ENCODE assay signal across 21 cellular contexts in genomic region chr12:53241623-53242412, GRCh38. TPM values are rescaled to one million over a fixed set of nuclear protein-coding genes. Genes with fewer than 3 reads are reported as not detected.
DNase-seq lines count a peak whose midpoint lies in the region; ATAC-seq, FAIRE-seq and TF ChIP-seq lines count a peak whose summit lies in the region.
"Had no signal": no experiment of that assay in that cellular context is flagged by ENCODE, and none has a peak within 500 bp of the region (broad histone marks: within the 10 kb centered on the region; RNA-seq: fewer than 3 reads in every experiment).

No MANE protein-coding gene starts in this region.

- no peak overlapping the region for H3K4me3 Mint-ChIP-seq in activated naive CD8-positive, alpha-beta T cell treated with anti-CD3 and anti-CD28 coated beads, Interleukin-2, amount 10 ng/mL, durations not matched to agents 7 days and 5 days
- H3K4me3 Mint-ChIP-seq in activated naive CD8-positive, alpha-beta T cell treated with anti-CD3 and anti-CD28 coated beads for 36 hours: no peak overlapping the region
- no peak overlapping the region for H3K4me3 Mint-ChIP-seq in type B pancreatic cell
- H3K4me3 Mint-ChIP-seq: activated CD8-positive, alpha-beta T cell treated with anti-CD3 and anti-CD28 coated beads, Interleukin-2, amount 10 ng/mL, durations not matched to agents 7 days and 5 days; activated naive CD8-positive, alpha-beta T cell had no signal

- H3K79me1 ChIP-seq in mesendoderm (ENCODE audit: low read length): no peaks in the 10 kb centered on the region

- RAD21 ChIA-PET in GM12878 (lab: Charles Lee; ENCODE audit: unreplicated experiment): interaction anchor here (0.5 to 1.3 kb wide), 2 partner anchors 28 to 83 kb away, joined by 3 to 4 read pairs; no protein-coding TSS in a partner anchor

- in situ Hi-C loops in GM12878 (cut with MboI): no loop called here

- H2BK120ac ChIP-seq in mesendoderm (ENCODE audit: low read depth, low read length): no peak overlapping the region

- H4K8ac ChIP-seq in mesendoderm (ENCODE audit: low read depth, low read length): no peak overlapping the region

- H3K23ac ChIP-seq in mesendoderm (ENCODE audit: low read length): no peak overlapping the region

- H3K27ac ChIP-seq in GM12878 (ENCODE audit: control insufficient read depth, insufficient read depth): no peak overlapping the region
- H3K27ac ChIP-seq in mesendoderm (ENCODE audit: low read depth, low read length): no peak overlapping the region
- no peak overlapping the region for H3K27ac ChIP-seq in pancreas
- H3K27ac ChIP-seq: BLaER1 treated with 17β-estradiol and CSF1 and Interleukin-3, amounts not matched to agents 10 nM and 100 nM; brain microvascular endothelial cell; coronary artery; hepatocyte; tibial nerve had no signal

- peak overlapping the region; percentile 33 for H3K27ac Mint-ChIP-seq in activated naive CD8-positive, alpha-beta T cell treated with anti-CD3 and anti-CD28 coated beads, Interleukin-2, amount 10 ng/mL, durations not matched to agents 7 days and 5 days
- no peak overlapping the region for H3K27ac Mint-ChIP-seq in activated naive CD8-positive, alpha-beta T cell treated with anti-CD3 and anti-CD28 coated beads for 36 hours
- H3K27ac Mint-ChIP-seq in type B pancreatic cell: peak overlapping the region; percentile 16
- H3K27ac Mint-ChIP-seq: activated CD8-positive, alpha-beta T cell treated with anti-CD3 and anti-CD28 coated beads, Interleukin-2, amount 10 ng/mL, durations not matched to agents 7 days and 5 days; activated naive CD8-positive, alpha-beta T cell had no signal

- CTCF ChIA-PET in GM12878 (lab: Yijun Ruan, JAX): interaction anchor here (0.9 to 7.2 kb wide), 6 partner anchors 9 to 80 kb away, joined by 3 to 49 read pairs (median 6); partner anchors contain the start of genes AAAS and ESPL1

- no peak overlapping the region for H2AFZ ChIP-seq in GM12878 (ENCODE audit: control insufficient read depth, low read depth, low read length)
- H2AFZ ChIP-seq: hepatocyte had no signal

- H3K56ac ChIP-seq in mesendoderm (ENCODE audit: low read length): peak overlapping the region; percentile 67

- TF ChIP-seq CTCF in GM12878 (IDR thresholded peaks at IDR 0.05 in 2 of 3, conservative IDR thresholded peaks at IDR 0.05 in 1 of 3; ENCODE audit: control insufficient read depth in 2 of 3, extremely low read depth in 1 of 3, insufficient read depth in 1 of 3, low read depth in 3 of 3, low read length in 3 of 3) (no peak), type B pancreatic cell (conservative IDR thresholded peaks at IDR 0.05) (no peak), pancreas (IDR thresholded peaks at IDR 0.05) (no peak)

- TF ChIP-seq RAD21 in GM12878 (IDR thresholded peaks at IDR 0.05; ENCODE audit: insufficient read depth, low read depth, low read length): no peak

- no TSS peak for BruUV-seq in GM12878 (replicated peaks; lab: Mats Ljungman, UMichigan)

- H3K4me2 ChIP-seq in GM12878 (ENCODE audit: control insufficient read depth, insufficient read depth): no peak overlapping the region
- no peak overlapping the region for H3K4me2 ChIP-seq in mesendoderm (ENCODE audit: low read length)
- H3K4me2 ChIP-seq: hepatocyte had no signal

- FAIRE-seq in GM12878 (lab: Jason Lieb, UNC): no peak
- FAIRE-seq in pancreas (lab: Jason Lieb, UNC): no peak
- FAIRE-seq: A204.1, GM12892 had no signal

- SMC1A ChIA-PET in GM12878 (lab: Charles Lee; ENCODE audit: uncharacterized antibody, unreplicated experiment): interaction anchor here (1.6 to 3.9 kb wide), 2 partner anchors 10 to 22 kb away, joined by 5 to 12 read pairs; a partner anchor contains a TSS

- peaks cover 9% of the 10 kb centered on the region for H3K4me1 Mint-ChIP-seq in activated naive CD8-positive, alpha-beta T cell treated with anti-CD3 and anti-CD28 coated beads, Interleukin-2, amount 10 ng/mL, durations not matched to agents 7 days and 5 days
- H3K4me1 Mint-ChIP-seq in activated naive CD8-positive, alpha-beta T cell treated with anti-CD3 and anti-CD28 coated beads for 36 hours: peaks cover 12% of the 10 kb centered on the region
- peaks cover 10% of the 10 kb centered on the region for H3K4me1 Mint-ChIP-seq in type B pancreatic cell (ENCODE audit: unreplicated experiment)

- no peak for TF ChIP-seq POLR2A in GM12878 (IDR thresholded peaks at IDR 0.05; ENCODE audit: low read depth, low read length)

- 44% methylated on average over 11 of the region's 11 CpGs for WGBS in GM12878 (ENCODE audit: insufficient coverage, insufficient replicate concordance, low lambda C conversion rate, missing lambda C conversion rate)
- WGBS in mesendoderm (ENCODE audit: extremely low coverage, insufficient coverage, low lambda C conversion rate): no CpG with 5 or more reads among the region's 11 CpGs
- WGBS in pancreas, 2 donors: 65 to 66% methylated on average over 11 of the region's 11 CpGs

- ATAC-seq in activated naive CD8-positive, alpha-beta T cell treated with anti-CD3 and anti-CD28 coated beads, Interleukin-2, amount 10 ng/mL, durations not matched to agents 7 days and 5 days (ENCODE audit: low read depth): no peak
- peak; percentile 27; the same call in 2 of the 3 replicates for ATAC-seq in GM12878
- no peak for ATAC-seq in pancreas
- ATAC-seq in HG03159 (IDR thresholded peaks at IDR 0.05; ENCODE audit: unreplicated experiment): no peak
- ATAC-seq: activated CD8-positive, alpha-beta T cell treated with anti-CD3 and anti-CD28 coated beads, Interleukin-2, amount 10 ng/mL, durations not matched to agents 7 days and 5 days had no signal

- POLR2A ChIA-PET in activated naive CD8-positive, alpha-beta T cell treated with anti-CD3 and anti-CD28 coated beads, Interleukin-2, amount 10 ng/mL, durations not matched to agents 7 days and 5 days (lab: Charles Lee): interaction anchor here (0.7 kb wide), 1 partner anchor 67 kb away, joined by 3 read pairs; no protein-coding TSS in a partner anchor
- POLR2A ChIA-PET in GM12878 (lab: Charles Lee): interaction anchor here (0.5 to 1.6 kb wide), 3 partner anchors 19 to 22 kb away, joined by 3 to 4 read pairs (median 3); no protein-coding TSS in a partner anchor

- no peak overlapping the region for H2BK15ac ChIP-seq in mesendoderm (replicated peaks; ENCODE audit: low read depth)

- H3K9me3 Mint-ChIP-seq in activated naive CD8-positive, alpha-beta T cell treated with anti-CD3 and anti-CD28 coated beads, Interleukin-2, amount 10 ng/mL, durations not matched to agents 7 days and 5 days: no peaks in the 10 kb centered on the region
- no peaks in the 10 kb centered on the region for H3K9me3 Mint-ChIP-seq in activated naive CD8-positive, alpha-beta T cell treated with anti-CD3 and anti-CD28 coated beads for 36 hours
- H3K9me3 Mint-ChIP-seq in type B pancreatic cell: no peaks in the 10 kb centered on the region

- no peaks in the 10 kb centered on the region for H3K79me2 ChIP-seq in GM12878 (ENCODE audit: control insufficient read depth, insufficient read depth, low read length)
- no peaks in the 10 kb centered on the region for H3K79me2 ChIP-seq in mesendoderm (ENCODE audit: control insufficient read depth, insufficient read depth, low read length)
- H3K79me2 ChIP-seq: hepatocyte had no signal

- H3K4me3 ChIP-seq in GM12878 (no peak overlapping the region), mesendoderm (ENCODE audit: low read length) (no peak overlapping the region), pancreas (no peak overlapping the region)
- H3K4me3 ChIP-seq: BLaER1 treated with 17β-estradiol and CSF1 and Interleukin-3, amounts not matched to agents 10 nM and 100 nM; coronary artery; hepatocyte; tibial nerve had no signal

- peaks cover 22% of the 10 kb centered on the region for H3K27me3 Mint-ChIP-seq in activated naive CD8-positive, alpha-beta T cell treated with anti-CD3 and anti-CD28 coated beads, Interleukin-2, amount 10 ng/mL, durations not matched to agents 7 days and 5 days
- H3K27me3 Mint-ChIP-seq in activated naive CD8-positive, alpha-beta T cell treated with anti-CD3 and anti-CD28 coated beads for 36 hours: peaks cover 3% of the 10 kb centered on the region
- peaks cover 10% of the 10 kb centered on the region for H3K27me3 Mint-ChIP-seq in type B pancreatic cell
- H3K27me3 Mint-ChIP-seq: activated naive CD8-positive, alpha-beta T cell had no signal

- no peak overlapping the region for H3K18ac ChIP-seq in mesendoderm (ENCODE audit: low read length)

- H3K4me1 ChIP-seq in GM12878 (ENCODE audit: control insufficient read depth, insufficient read depth, low read length) (peaks cover 6% of the 10 kb centered on the region), mesendoderm (ENCODE audit: control insufficient read depth, low read depth, low read length) (peaks cover 2% of the 10 kb centered on the region), pancreas (no peaks in the 10 kb centered on the region)

- H3K9ac ChIP-seq in GM12878 (ENCODE audit: control insufficient read depth, insufficient read depth, low read length): no peak overlapping the region
- no peak overlapping the region for H3K9ac ChIP-seq in mesendoderm (ENCODE audit: low read length)
- H3K9ac ChIP-seq: BLaER1 treated with 17β-estradiol and CSF1 and Interleukin-3, amounts not matched to agents 10 nM and 100 nM had no signal

- no peak overlapping the region for H2AK5ac ChIP-seq in mesendoderm (ENCODE audit: low read length)

- H3K27me3 ChIP-seq in GM12878 (replicated peaks in 1 of 2; ENCODE audit: control insufficient read depth in 2 of 2, insufficient read depth in 2 of 2, low read length in 1 of 2): peaks cover 0 to 5% of the 10 kb centered on the region in 2 experiments; a peak in 2 of 4 replicates
- no peaks in the 10 kb centered on the region for H3K27me3 ChIP-seq in mesendoderm (ENCODE audit: insufficient read depth, low read length, poor library complexity)
- no peaks in the 10 kb centered on the region for H3K27me3 ChIP-seq in pancreas
- H3K27me3 ChIP-seq: BLaER1 treated with 17β-estradiol and CSF1 and Interleukin-3, amounts not matched to agents 10 nM and 100 nM; hepatocyte had no signal

- H3K36me3 ChIP-seq in GM12878 (ENCODE audit: control insufficient read depth in 2 of 2, insufficient read depth in 2 of 2, low read length in 1 of 2) (no peaks in the 10 kb centered on the region), mesendoderm (ENCODE audit: control insufficient read depth, insufficient read depth, low read length) (no peaks in the 10 kb centered on the region), pancreas (no peaks in the 10 kb centered on the region)
- H3K36me3 ChIP-seq: BLaER1 treated with 17β-estradiol and CSF1 and Interleukin-3, amounts not matched to agents 10 nM and 100 nM; brain microvascular endothelial cell; tibial nerve had no signal

- DNase-seq in activated naive CD8-positive, alpha-beta T cell treated with anti-CD3 and anti-CD28 coated beads, Interleukin-2, amount 10 ng/mL, durations not matched to agents 7 days and 5 days: no peak
- DNase-seq in activated naive CD8-positive, alpha-beta T cell treated with anti-CD3 and anti-CD28 coated beads for 36 hours: no peak
- DNase-seq in GM12878 (ENCODE audit: low read depth, low spot score): no peak
- DNase-seq in mesendoderm: peak; percentile 45
- DNase-seq in type B pancreatic cell (ENCODE audit: extremely low spot score, unreplicated experiment): no peak
- DNase-seq in pancreas: no peak
- no peak for DNase-seq in NCI-H1417 treated with DMSO at 0.1 percent for 48 hours (lab: John Stamatoyannopoulos, UW)
- DNase-seq: activated CD8-positive, alpha-beta T cell treated with anti-CD3 and anti-CD28 coated beads, Interleukin-2, amount 10 ng/mL, durations not matched to agents 7 days and 5 days; brain microvascular endothelial cell; foreskin fibroblast; NCI-H187; NCI-H774 had no signal

- H4K20me1 ChIP-seq in GM12878 (ENCODE audit: control insufficient read depth, insufficient read depth): no peaks in the 10 kb centered on the region
- H4K20me1 ChIP-seq: BLaER1 treated with 17β-estradiol and CSF1 and Interleukin-3, amounts not matched to agents 10 nM and 100 nM had no signal

- H4K5ac ChIP-seq in mesendoderm (ENCODE audit: low read length): no peak overlapping the region

- H3K9me3 ChIP-seq in GM12878 (replicated peaks; ENCODE audit: control insufficient read depth, insufficient read depth, low read length) (no peaks in the 10 kb centered on the region), pancreas (no peaks in the 10 kb centered on the region)
- H3K9me3 ChIP-seq: BLaER1 treated with 17β-estradiol and CSF1 and Interleukin-3, amounts not matched to agents 10 nM and 100 nM; tibial nerve had no signal

- no peak overlapping the region for H2BK5ac ChIP-seq in mesendoderm (ENCODE audit: low read length)

- H3K36me3 Mint-ChIP-seq in activated naive CD8-positive, alpha-beta T cell treated with anti-CD3 and anti-CD28 coated beads, Interleukin-2, amount 10 ng/mL, durations not matched to agents 7 days and 5 days: no peaks in the 10 kb centered on the region
- no peaks in the 10 kb centered on the region for H3K36me3 Mint-ChIP-seq in activated naive CD8-positive, alpha-beta T cell treated with anti-CD3 and anti-CD28 coated beads for 36 hours
- no peaks in the 10 kb centered on the region for H3K36me3 Mint-ChIP-seq in type B pancreatic cell
- H3K36me3 Mint-ChIP-seq: activated naive CD8-positive, alpha-beta T cell had no signal

- intact Hi-C loops in GM12878 (cut with micrococcal nuclease; ENCODE audit: unreplicated experiment) (no loop called here), pancreas (cut with DNase I) (no loop called here)

- no peak overlapping the region for H3K4ac ChIP-seq in mesendoderm (ENCODE audit: low read depth, low read length)

- no peak for TF ChIP-seq EP300 in GM12878 (IDR thresholded peaks at IDR 0.05; ENCODE audit: borderline replicate concordance in 1 of 2, control insufficient read depth in 1 of 2, low read depth in 2 of 2, low read length in 2 of 2)

RNA-seq across cellular contexts. Expression of gene RARG, which starts 9.8 kb away (rescaled TPM):
- 10 to 100 TPM; 38.1 to 40.3 TPM for total RNA-seq in activated naive CD8-positive, alpha-beta T cell treated with anti-CD3 and anti-CD28 coated beads, Interleukin-2, amount 10 ng/mL, durations not matched to agents 7 days and 5 days
- 10 to 100 TPM; 22.7 to 26.0 TPM for total RNA-seq in activated naive CD8-positive, alpha-beta T cell treated with anti-CD3 and anti-CD28 coated beads for 36 hours
- 12.2 and 13.4 TPM in 2 replicates for total RNA-seq in GM12878 (2013; cell fraction: nucleolus; rRNA removed)
- total RNA-seq in GM12878 (2014; rRNA removed): 3.4 and 4.0 TPM in 2 replicates
- 3.0 and 3.9 TPM in 2 replicates for total RNA-seq in GM12878 (2014; rRNA removed; fragmentation: Illumina TruSeq; extraction: Trizol)
- 7.3 and 8.7 TPM in 2 replicates for total RNA-seq in GM12878 (2021)
- 0.72 TPM for polyA plus RNA-seq in GM12878 (2011; ENCODE audit: low read depth)
- 4.5 and 8.1 TPM in 2 replicates for polyA plus RNA-seq in GM12878 (2011; rRNA removed)
- 9.2 and 13.2 TPM in 2 replicates for polyA plus RNA-seq in GM12878 (2011; cell fraction: cytosol; rRNA removed)
- 34.2 and 38.3 TPM in 2 replicates for polyA plus RNA-seq in GM12878 (2011; cell fraction: nucleus; rRNA removed)
- 2.5 and 2.9 TPM in 2 replicates for polyA plus RNA-seq in GM12878 (2012)
- polyA plus RNA-seq in GM12878 (2014; fragmentation: Illumina TruSeq; extraction: Trizol): 2.6 and 4.2 TPM in 2 replicates
- polyA plus RNA-seq in GM12878 (2014; fragmentation: Nextera tagmentation; extraction: Ambion mirVana): under 1 TPM; 0.27 to 0.60 TPM
- polyA plus RNA-seq in GM12878 (2014; rRNA removed): 7.2 and 8.0 TPM in 2 replicates
- polyA plus RNA-seq in GM12878 (2016; fragmentation: Nextera tagmentation; extraction: Ambion mirVana): 1 to 10 TPM; 3.8 to 6.0 TPM
- 12.3 and 13.9 TPM in 2 replicates for polyA minus RNA-seq in GM12878 (2011; rRNA and poly(A)+ RNA removed)
- polyA minus RNA-seq in GM12878 (2011; cell fraction: cytosol; rRNA and poly(A)+ RNA removed): 7.5 and 8.3 TPM in 2 replicates
- 9.1 and 18.5 TPM in 2 replicates for polyA minus RNA-seq in GM12878 (2011; cell fraction: nucleus; rRNA and poly(A)+ RNA removed)
- 28.5 TPM for polyA plus RNA-seq in mesendoderm (2013, experiment 1 of 2)
- 26.2 TPM for polyA plus RNA-seq in mesendoderm (2013, experiment 2 of 2)
- total RNA-seq in type B pancreatic cell (ENCODE audit: low replicate concordance): 74.5 and 89.9 TPM in 2 replicates
- 10 to 100 TPM in 2 of 6 donors, 1 to 10 TPM in 4; 4.4 to 18.7 (median 7.4) TPM for total RNA-seq in pancreas
- polyA plus RNA-seq in pancreas: 10 to 100 TPM; 10.3 to 11.7 TPM

RNA-seq across cellular contexts. Expression of gene ESPL1, which starts 26.3 kb away (rescaled TPM):
- 10 to 100 TPM; 90.5 to 91.0 TPM for total RNA-seq in activated naive CD8-positive, alpha-beta T cell treated with anti-CD3 and anti-CD28 coated beads, Interleukin-2, amount 10 ng/mL, durations not matched to agents 7 days and 5 days
- total RNA-seq in activated naive CD8-positive, alpha-beta T cell treated with anti-CD3 and anti-CD28 coated beads for 36 hours: 10 to 100 TPM; 66.3 to 67.7 TPM
- total RNA-seq in GM12878 (2013; cell fraction: nucleolus; rRNA removed): 49.7 and 52.5 TPM in 2 replicates
- total RNA-seq in GM12878 (2014; rRNA removed) (28.4 and 28.5 TPM in 2 replicates), GM12878 (2014; rRNA removed; fragmentation: Illumina TruSeq; extraction: Trizol) (17.9 and 20.1 TPM in 2 replicates), GM12878 (2021) (54.4 and 61.9 TPM in 2 replicates), type B pancreatic cell (ENCODE audit: low replicate concordance) (35.1 and 50.0 TPM in 2 replicates), pancreas (under 1 TPM; 0.09 to 0.81 (median 0.50) TPM)
- polyA plus RNA-seq in GM12878 (2011; ENCODE audit: low read depth): 7.2 TPM
- polyA plus RNA-seq in GM12878 (2011; rRNA removed) (14.4 and 19.3 TPM in 2 replicates), GM12878 (2014; fragmentation: Illumina TruSeq; extraction: Trizol) (19.0 and 28.6 TPM in 2 replicates), GM12878 (2014; fragmentation: Nextera tagmentation; extraction: Ambion mirVana) (1 to 10 TPM; 2.1 to 2.2 TPM), GM12878 (2014; rRNA removed) (30.8 and 31.4 TPM in 2 replicates), GM12878 (2016; fragmentation: Nextera tagmentation; extraction: Ambion mirVana) (10 to 100 TPM; 21.1 to 21.2 TPM), pancreas (under 1 TPM; 0.09 to 0.27 TPM)
- 23.7 and 26.8 TPM in 2 replicates for polyA plus RNA-seq in GM12878 (2011; cell fraction: cytosol; rRNA removed)
- 110 and 113 TPM in 2 replicates for polyA plus RNA-seq in GM12878 (2011; cell fraction: nucleus; rRNA removed)
- polyA plus RNA-seq in GM12878 (2012): 13.9 and 14.4 TPM in 2 replicates
- 36.4 and 41.1 TPM in 2 replicates for polyA minus RNA-seq in GM12878 (2011; rRNA and poly(A)+ RNA removed)
- polyA minus RNA-seq in GM12878 (2011; cell fraction: cytosol; rRNA and poly(A)+ RNA removed): 8.6 and 10.9 TPM in 2 replicates
- 33.7 and 47.5 TPM in 2 replicates for polyA minus RNA-seq in GM12878 (2011; cell fraction: nucleus; rRNA and poly(A)+ RNA removed)
- polyA plus RNA-seq in mesendoderm (2013, experiment 1 of 2): 16.8 TPM
- 15.4 TPM for polyA plus RNA-seq in mesendoderm (2013, experiment 2 of 2)

RNA-seq across cellular contexts. Expression of gene ITGB7, which starts 34.8 kb away (rescaled TPM):
- total RNA-seq in activated naive CD8-positive, alpha-beta T cell treated with anti-CD3 and anti-CD28 coated beads, Interleukin-2, amount 10 ng/mL, durations not matched to agents 7 days and 5 days: 100 to 1,000 TPM; 415 to 420 TPM
- 100 to 1,000 TPM; 102 to 105 TPM for total RNA-seq in activated naive CD8-positive, alpha-beta T cell treated with anti-CD3 and anti-CD28 coated beads for 36 hours
- total RNA-seq in GM12878 (2013; cell fraction: nucleolus; rRNA removed): 215 and 221 TPM in 2 replicates
- total RNA-seq in GM12878 (2014; rRNA removed) (366 and 425 TPM in 2 replicates), GM12878 (2014; rRNA removed; fragmentation: Illumina TruSeq; extraction: Trizol) (158 and 166 TPM in 2 replicates), GM12878 (2021) (459 and 487 TPM in 2 replicates), type B pancreatic cell (ENCODE audit: low replicate concordance) (3.2 and 4.2 TPM in 2 replicates), pancreas (1 to 10 TPM; 1.1 to 1.7 (median 1.4) TPM)
- polyA plus RNA-seq in GM12878 (2011; ENCODE audit: low read depth): 81.6 TPM
- polyA plus RNA-seq in GM12878 (2011; rRNA removed) (130 and 234 TPM in 2 replicates), GM12878 (2014; fragmentation: Illumina TruSeq; extraction: Trizol) (95.4 and 174 TPM in 2 replicates), GM12878 (2014; fragmentation: Nextera tagmentation; extraction: Ambion mirVana) (10 to 100 TPM; 54.5 to 99.5 TPM), GM12878 (2014; rRNA removed) (282 and 333 TPM in 2 replicates), GM12878 (2016; fragmentation: Nextera tagmentation; extraction: Ambion mirVana) (100 to 1,000 TPM; 269 to 332 TPM), pancreas (1 to 10 TPM; 1.6 to 1.8 TPM)
- polyA plus RNA-seq in GM12878 (2011; cell fraction: cytosol; rRNA removed): 334 and 445 TPM in 2 replicates
- 940 and 958 TPM in 2 replicates for polyA plus RNA-seq in GM12878 (2011; cell fraction: nucleus; rRNA removed)
- polyA plus RNA-seq in GM12878 (2012): 135 and 178 TPM in 2 replicates
- 281 and 434 TPM in 2 replicates for polyA minus RNA-seq in GM12878 (2011; rRNA and poly(A)+ RNA removed)
- 164 and 179 TPM in 2 replicates for polyA minus RNA-seq in GM12878 (2011; cell fraction: cytosol; rRNA and poly(A)+ RNA removed)
- 164 and 235 TPM in 2 replicates for polyA minus RNA-seq in GM12878 (2011; cell fraction: nucleus; rRNA and poly(A)+ RNA removed)
- 0.49 TPM for polyA plus RNA-seq in mesendoderm (2013, experiment 1 of 2)
- polyA plus RNA-seq in mesendoderm (2013, experiment 2 of 2): 0.88 TPM
- polyA plus RNA-seq: hepatocyte, neural cell had no signal

RNA-seq across cellular contexts. Expression of gene PFDN5, which starts 53.5 kb away (rescaled TPM):
- total RNA-seq in activated naive CD8-positive, alpha-beta T cell treated with anti-CD3 and anti-CD28 coated beads, Interleukin-2, amount 10 ng/mL, durations not matched to agents 7 days and 5 days: 100 to 1,000 TPM; 388 to 425 TPM
- total RNA-seq in activated naive CD8-positive, alpha-beta T cell treated with anti-CD3 and anti-CD28 coated beads for 36 hours: 100 to 1,000 TPM; 309 to 321 TPM
- total RNA-seq in GM12878 (2013; cell fraction: nucleolus; rRNA removed): 141 and 153 TPM in 2 replicates
- total RNA-seq in GM12878 (2014; rRNA removed) (320 and 355 TPM in 2 replicates), GM12878 (2014; rRNA removed; fragmentation: Illumina TruSeq; extraction: Trizol) (504 and 518 TPM in 2 replicates), GM12878 (2021) (300 and 322 TPM in 2 replicates), type B pancreatic cell (ENCODE audit: low replicate concordance) (316 and 336 TPM in 2 replicates), pancreas (100 to 1,000 TPM; 203 to 247 (median 231) TPM)
- polyA plus RNA-seq in GM12878 (2011; ENCODE audit: low read depth): 1,639 TPM
- polyA plus RNA-seq in GM12878 (2011; rRNA removed) (851 and 863 TPM in 2 replicates), GM12878 (2014; fragmentation: Illumina TruSeq; extraction: Trizol) (485 and 536 TPM in 2 replicates), GM12878 (2014; fragmentation: Nextera tagmentation; extraction: Ambion mirVana) (1,000 to 10,000 TPM; 1,522 to 1,596 TPM), GM12878 (2014; rRNA removed) (438 and 511 TPM in 2 replicates), GM12878 (2016; fragmentation: Nextera tagmentation; extraction: Ambion mirVana) (100 to 1,000 TPM; 373 to 398 TPM), pancreas (100 to 1,000 TPM; 874 to 875 TPM)
- 812 and 933 TPM in 2 replicates for polyA plus RNA-seq in GM12878 (2011; cell fraction: cytosol; rRNA removed)
- 540 and 746 TPM in 2 replicates for polyA plus RNA-seq in GM12878 (2011; cell fraction: nucleus; rRNA removed)
- 681 and 706 TPM in 2 replicates for polyA plus RNA-seq in GM12878 (2012)
- polyA minus RNA-seq in GM12878 (2011; rRNA and poly(A)+ RNA removed): 235 and 327 TPM in 2 replicates
- 57.1 and 72.9 TPM in 2 replicates for polyA minus RNA-seq in GM12878 (2011; cell fraction: cytosol; rRNA and poly(A)+ RNA removed)
- polyA minus RNA-seq in GM12878 (2011; cell fraction: nucleus; rRNA and poly(A)+ RNA removed): 90.8 and 106 TPM in 2 replicates
- polyA plus RNA-seq in mesendoderm (2013, experiment 1 of 2): 277 TPM
- polyA plus RNA-seq in mesendoderm (2013, experiment 2 of 2): 277 TPM

RNA-seq across cellular contexts. Expression of gene MYG1, which starts 57.7 kb away (rescaled TPM):
- total RNA-seq in activated naive CD8-positive, alpha-beta T cell treated with anti-CD3 and anti-CD28 coated beads, Interleukin-2, amount 10 ng/mL, durations not matched to agents 7 days and 5 days: 10 to 100 TPM; 44.8 to 51.2 TPM
- 10 to 100 TPM; 73.4 to 79.7 TPM for total RNA-seq in activated naive CD8-positive, alpha-beta T cell treated with anti-CD3 and anti-CD28 coated beads for 36 hours
- total RNA-seq in GM12878 (2013; cell fraction: nucleolus; rRNA removed): 15.4 and 16.3 TPM in 2 replicates
- total RNA-seq in GM12878 (2014; rRNA removed) (61.7 and 81.0 TPM in 2 replicates), GM12878 (2014; rRNA removed; fragmentation: Illumina TruSeq; extraction: Trizol) (32.4 and 36.2 TPM in 2 replicates), GM12878 (2021) (64.9 and 68.7 TPM in 2 replicates), type B pancreatic cell (ENCODE audit: low replicate concordance) (44.3 and 58.6 TPM in 2 replicates), pancreas (10 to 100 TPM; 25.4 to 34.1 (median 30.6) TPM)
- polyA plus RNA-seq in GM12878 (2011; ENCODE audit: low read depth): 24.1 TPM
- polyA plus RNA-seq in GM12878 (2011; rRNA removed) (25.5 and 48.6 TPM in 2 replicates), GM12878 (2014; fragmentation: Illumina TruSeq; extraction: Trizol) (23.2 and 37.6 TPM in 2 replicates), GM12878 (2014; fragmentation: Nextera tagmentation; extraction: Ambion mirVana) (10 to 100 TPM; 20.7 to 38.2 TPM), GM12878 (2014; rRNA removed) (66.7 and 76.8 TPM in 2 replicates), GM12878 (2016; fragmentation: Nextera tagmentation; extraction: Ambion mirVana) (10 to 100 TPM; 50.2 to 53.7 TPM), pancreas (10 to 100 TPM; 58.1 to 76.9 TPM)
- 70.9 and 83.3 TPM in 2 replicates for polyA plus RNA-seq in GM12878 (2011; cell fraction: cytosol; rRNA removed)
- polyA plus RNA-seq in GM12878 (2011; cell fraction: nucleus; rRNA removed): 47.8 and 61.1 TPM in 2 replicates
- 37.8 and 57.0 TPM in 2 replicates for polyA plus RNA-seq in GM12878 (2012)
- 39.4 and 50.6 TPM in 2 replicates for polyA minus RNA-seq in GM12878 (2011; rRNA and poly(A)+ RNA removed)
- 23.4 and 25.1 TPM in 2 replicates for polyA minus RNA-seq in GM12878 (2011; cell fraction: cytosol; rRNA and poly(A)+ RNA removed)
- polyA minus RNA-seq in GM12878 (2011; cell fraction: nucleus; rRNA and poly(A)+ RNA removed): 9.4 and 15.8 TPM in 2 replicates
- 90.2 TPM for polyA plus RNA-seq in mesendoderm (2013, experiment 1 of 2)
- polyA plus RNA-seq in mesendoderm (2013, experiment 2 of 2): 93.0 TPM

Comparison
In these comparisons a context has a peak if more than half of its experiments do, and no peak if none do; other contexts are left out.
1. RNA of gene ESPL1, which starts 26.3 kb away (total RNA-seq): 90.5 to 91.0 TPM in activated naive CD8-positive, alpha-beta T cell treated with anti-CD3 and anti-CD28 coated beads, Interleukin-2, amount 10 ng/mL, durations not matched to agents 7 days and 5 days, 66.3 to 67.7 TPM in activated naive CD8-positive, alpha-beta T cell treated with anti-CD3 and anti-CD28 coated beads for 36 hours, 35.1 to 50.0 TPM in type B pancreatic cell and 17.9 to 61.9 TPM in GM12878; 0.09 to 0.81 TPM in pancreas; every median in the first group is over 10 times any median in the second.
2. RNA of gene ITGB7, which starts 34.8 kb away (total RNA-seq): 158 to 487 TPM in GM12878, 415 to 420 TPM in activated naive CD8-positive, alpha-beta T cell treated with anti-CD3 and anti-CD28 coated beads, Interleukin-2, amount 10 ng/mL, durations not matched to agents 7 days and 5 days and 102 to 105 TPM in activated naive CD8-positive, alpha-beta T cell treated with anti-CD3 and anti-CD28 coated beads for 36 hours; 3.2 to 4.2 TPM in type B pancreatic cell and 1.1 to 1.7 TPM in pancreas; every median in the first group is over 10 times any median in the second.